14 cellular contexts compared by ENCODE assay signal in the genomic region with DNA sequence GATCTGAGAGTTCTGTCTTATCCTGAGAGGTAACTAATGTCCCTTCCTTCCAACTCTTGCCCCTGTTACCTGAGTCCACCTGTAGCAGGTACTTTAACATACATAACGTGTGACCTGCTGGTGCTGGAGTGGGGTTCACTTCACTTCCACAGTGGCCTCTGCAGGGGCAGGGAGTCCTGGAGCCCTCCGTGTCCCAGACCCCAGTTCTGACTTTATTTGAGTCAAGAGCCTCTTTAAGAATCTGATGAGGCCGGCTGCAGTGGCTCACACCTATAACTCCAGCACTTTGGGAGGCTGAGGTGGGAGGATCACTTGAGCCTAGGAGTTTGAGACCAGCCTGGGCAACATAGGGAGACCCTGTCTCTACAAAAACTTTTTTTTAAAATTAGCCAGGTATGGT.
A peak's percentile ranks its signal among the peaks of the same experiment; 100 is the strongest.
DNase-seq lines count a peak whose midpoint lies in the region; ATAC-seq, FAIRE-seq and TF ChIP-seq lines count a peak whose summit lies in the region.
"Had no signal": no experiment of that assay in that cellular context is flagged by ENCODE, and none has a peak within 500 bp of the region (broad histone marks: within the 10 kb centered on the region; RNA-seq: fewer than 3 reads in every experiment).

No MANE protein-coding gene starts in this region.

- in situ Hi-C loops in HepG2 (cut with HindIII; ENCODE audit: extremely low pct_ligation_motif_present, low pct_unique_long_range_greater_than_20kb), result no loop called here

- no peak overlapping the region for H3K9ac ChIP-seq in HepG2 (ENCODE audit: insufficient read depth, low read depth, low read length)

- no peak for FAIRE-seq in HepG2 (lab: Jason Lieb, UNC)
- FAIRE-seq in frontal cortex (lab: Jason Lieb, UNC), result no peak

- WGBS in right lobe of liver (ENCODE audit: insufficient coverage, low coverage, low lambda C conversion rate, missing lambda C conversion rate), result 57% methylated on average over 3 of the region's 3 CpGs
- 0% methylated on average over 3 of the region's 3 CpGs for WGBS in HepG2 (ENCODE audit: low lambda C conversion rate)

- no peak for TF ChIP-seq EP300 in HepG2 (IDR thresholded peaks at IDR 0.05; ENCODE audit: low read depth in 2 of 2, low read length in 2 of 2)
- TF ChIP-seq EP300 in HepG2 (CRISPR knock-in tag; IDR thresholded peaks at IDR 0.05; ENCODE audit: borderline replicate concordance), result no peak

- H3K27me3 ChIP-seq in right lobe of liver, result no peaks in the 10 kb centered on the region
- H3K27me3 ChIP-seq in HepG2 (ENCODE audit: control insufficient read depth in 1 of 2, insufficient read depth in 2 of 2, low read length in 2 of 2), result peaks cover 1 to 6% of the 10 kb centered on the region in 2 experiments; a peak in 4 of 5 replicates
- H3K27me3 ChIP-seq in lower lobe of right lung (ENCODE audit: low read depth), result no peaks in the 10 kb centered on the region
- H3K27me3 ChIP-seq in foreskin keratinocyte, result no peaks in the 10 kb centered on the region

- TF ChIP-seq POLR2A in right lobe of liver (IDR thresholded peaks at IDR 0.05), result no peak
- no peak for TF ChIP-seq POLR2A in HepG2 (IDR thresholded peaks at IDR 0.05; ENCODE audit: insufficient read depth in 1 of 2, low read depth in 2 of 2, low read length in 2 of 2)

- no peak overlapping the region for H2AFZ ChIP-seq in HepG2 (ENCODE audit: low read length)

- POLR2A ChIA-PET in HepG2 (lab: Yijun Ruan, JAX), result no interaction called here

- ATAC-seq in right lobe of liver, result no peak
- no peak for ATAC-seq in HepG2
- no peak for ATAC-seq in lower lobe of right lung
- no peak for ATAC-seq in foreskin keratinocyte
- ATAC-seq: CD8-positive, alpha-beta T cell had no signal

- H3K4me1 ChIP-seq in right lobe of liver (no peaks in the 10 kb centered on the region), HepG2 (ENCODE audit: insufficient read depth, low read length) (no peaks in the 10 kb centered on the region), lower lobe of right lung (no peaks in the 10 kb centered on the region), foreskin keratinocyte (no peaks in the 10 kb centered on the region)

- BruUV-seq in HepG2 (replicated peaks; lab: Mats Ljungman, UMichigan), result no TSS peak

- H3K4me2 ChIP-seq in HepG2 (ENCODE audit: low read depth, low read length), result no peak overlapping the region

- no peaks in the 10 kb centered on the region for H3K79me2 ChIP-seq in HepG2 (ENCODE audit: insufficient read depth, low read length)

- intact Hi-C loops in right lobe of liver (cut with DNase I), result loop anchor here (10.0 kb wide), 2 partner anchors 115 to 125 kb away; partner anchors contain the start of gene RET (in 1 of the 2)
- intact Hi-C loops in HepG2 (cut with micrococcal nuclease; ENCODE audit: unreplicated experiment), result no loop called here
- intact Hi-C loops in lower lobe of right lung (cut with DNase I), result no loop called here

- H3K36me3 ChIP-seq in right lobe of liver (no peaks in the 10 kb centered on the region), HepG2 (replicated peaks in 1 of 2; ENCODE audit: control insufficient read depth in 1 of 2, insufficient read depth in 2 of 2, low read length in 2 of 2) (no peaks in the 10 kb centered on the region), lower lobe of right lung (no peaks in the 10 kb centered on the region)

- H3K27ac ChIP-seq in right lobe of liver, result no peak overlapping the region
- no peak overlapping the region for H3K27ac ChIP-seq in HepG2 (ENCODE audit: extremely low read length, insufficient read depth, low read length)
- H3K27ac ChIP-seq in lower lobe of right lung, result no peak overlapping the region
- H3K27ac ChIP-seq in foreskin keratinocyte, result no peak overlapping the region

- DNase-seq in right lobe of liver (peak in 2 of 3 donors; percentile 8 to 17), HepG2 (ENCODE audit: low spot score) (no peak), lower lobe of right lung (peak; percentile 10), frontal cortex (ENCODE audit: low spot score in 2 of 2) (no peak), NCI-H2227 treated with DMSO at 0.1 percent for 48 hours (lab: John Stamatoyannopoulos, UW) (no peak), foreskin keratinocyte (no peak)
- peak; percentile 38 for DNase-seq in activated CD8-positive, alpha-beta memory T cell treated with anti-CD3 and anti-CD28 coated beads for 24 hours
- DNase-seq in stimulated activated CD8-positive, alpha-beta memory T cell treated with anti-CD3 and anti-CD28 coated beads, Interleukin-4, amount 100 ng/mL, for 48 hours, result peak; percentile 4
- DNase-seq: AML-193, KG1, NCI-H1092 treated with DMSO at 0.1 percent for 48 hours, NCI-H1694, NCI-H446 had no signal

- H4K20me1 ChIP-seq in HepG2 (ENCODE audit: insufficient read depth, low read length), result no peaks in the 10 kb centered on the region

- CTCF ChIA-PET in HepG2 (lab: Yijun Ruan, JAX; ENCODE audit: low intra/inter-chr PET ratio, low total read pairs), result no interaction called here

- H3K4me3 ChIP-seq in right lobe of liver, result no peak overlapping the region
- no peak overlapping the region for H3K4me3 ChIP-seq in HepG2 (replicated peaks in 1 of 3; ENCODE audit: insufficient read depth in 1 of 3, low read depth in 2 of 3, low read length in 3 of 3)
- no peak overlapping the region for H3K4me3 ChIP-seq in lower lobe of right lung

- H3K9me3 ChIP-seq in right lobe of liver (no peaks in the 10 kb centered on the region), HepG2 (ENCODE audit: low read length) (no peaks in the 10 kb centered on the region), lower lobe of right lung (no peaks in the 10 kb centered on the region)

- TF ChIP-seq RAD21 in HepG2 (CRISPR knock-in tag; IDR thresholded peaks at IDR 0.05), result no peak

- TF ChIP-seq CTCF in right lobe of liver (IDR thresholded peaks at IDR 0.05) (no peak), HepG2 (CRISPR knock-in tag; IDR thresholded peaks at IDR 0.05) (no peak), lower lobe of right lung (IDR thresholded peaks at IDR 0.05) (no peak), foreskin keratinocyte (conservative IDR thresholded peaks at IDR 0.05) (no peak)

TF ChIP-seq in HepG2, 621 proteins besides CTCF, POLR2A, EP300 and RAD21:
- no peak for TF ChIP-seq NKX3-1 (CRISPR knock-in tag; IDR thresholded peaks at IDR 0.05)
- TF ChIP-seq ZBTB21 (CRISPR knock-in tag; IDR thresholded peaks at IDR 0.05), result no peak
- TF ChIP-seq HNF4G (IDR thresholded peaks at IDR 0.05; ENCODE audit: borderline replicate concordance, low read depth, low read length), result no peak
- no peak for TF ChIP-seq HNF4G (CRISPR knock-in tag; IDR thresholded peaks at IDR 0.05; ENCODE audit: borderline replicate concordance, low read depth)
- no peak for TF ChIP-seq AFF4 (CRISPR knock-in tag; IDR thresholded peaks at IDR 0.05)
- no peak for TF ChIP-seq ZKSCAN5 (CRISPR knock-in tag; IDR thresholded peaks at IDR 0.05)
- no peak for TF ChIP-seq PTBP1 (IDR thresholded peaks at IDR 0.05; ENCODE audit: low read depth, low read length, poor library complexity, severe bottlenecking)

Comparison
In these comparisons a context has a peak if more than half of its experiments do, and no peak if none do; other contexts are left out.
1. DNase-seq: peak in right lobe of liver (2 of 3), activated CD8-positive, alpha-beta memory T cell treated with anti-CD3 and anti-CD28 coated beads for 24 hours (single experiment), lower lobe of right lung (single experiment) and stimulated activated CD8-positive, alpha-beta memory T cell treated with anti-CD3 and anti-CD28 coated beads, Interleukin-4, amount 100 ng/mL, for 48 hours (single experiment); none in HepG2 (single experiment), frontal cortex (0 of 2), NCI-H2227 treated with DMSO at 0.1 percent for 48 hours (single experiment) and foreskin keratinocyte (0 of 2).
2. intact Hi-C loops: an anchor here in right lobe of liver (10.0 kb wide); none called in HepG2 and lower lobe of right lung.